23 cellular contexts compared by ENCODE assay signal in the genomic region with DNA sequence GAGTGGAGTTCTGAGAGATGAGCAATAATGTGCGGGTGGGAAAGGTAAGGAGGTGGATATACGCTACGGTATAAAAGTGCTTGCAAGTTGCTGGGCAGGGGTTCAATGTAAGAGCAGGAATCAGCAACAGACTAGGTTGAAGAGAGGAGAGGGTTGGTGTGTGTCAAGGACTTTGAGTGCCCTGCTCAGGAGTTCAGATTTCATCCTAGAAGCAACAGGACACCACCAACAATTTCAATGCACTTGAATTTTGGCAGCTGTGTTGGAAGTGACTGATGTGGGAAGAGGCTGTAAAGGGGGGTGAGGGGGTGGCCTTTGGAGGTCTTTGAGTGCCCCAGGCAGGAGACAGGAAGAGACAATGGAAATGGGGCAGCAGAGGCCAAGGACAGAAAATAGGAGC. TPM values are rescaled to one million over a fixed set of nuclear protein-coding genes. Genes with fewer than 3 reads are reported as not detected.
DNase-seq lines count a peak whose midpoint lies in the region; TF ChIP-seq lines count a peak whose summit lies in the region.
"Had no signal": no experiment of that assay in that cellular context is flagged by ENCODE, and none has a peak within 500 bp of the region (broad histone marks: within the 10 kb centered on the region; RNA-seq: fewer than 3 reads in every experiment).

No MANE protein-coding gene starts in this region.

- TF ChIP-seq POLR2A in thyroid gland (IDR thresholded peaks at IDR 0.05) (no peak), ovary (IDR thresholded peaks at IDR 0.05) (no peak)

- H3K27ac Mint-ChIP-seq in HFFc6 = no peak overlapping the region
- no peak overlapping the region for H3K27ac Mint-ChIP-seq in activated T-cell treated with anti-CD3 and anti-CD28 coated beads, Interleukin-2, amount 50 U/mL, for 24 hours
- H3K27ac Mint-ChIP-seq: activated CD4-positive, alpha-beta T cell treated with anti-CD3 and anti-CD28 coated beads for 36 hours; B cell; nephron; stimulated activated naive CD8-positive, alpha-beta T cell treated with anti-CD3 and anti-CD28 coated beads, Interleukin-15, amount 100 ng/mL, for 72 hours; T-helper 2 cell treated with Interferon-gamma antibody and Interleukin-4, amounts not matched to agents 5 μg/mL and 100 μg/mL, for 36 hours had no signal

- TF ChIP-seq CTCF in thyroid gland (IDR thresholded peaks at IDR 0.05) = no peak
- TF ChIP-seq CTCF in ovary (IDR thresholded peaks at IDR 0.05) = no peak
- TF ChIP-seq CTCF in HFFc6 (IDR thresholded peaks at IDR 0.05) = no peak

- no peaks in the 10 kb centered on the region for H3K27me3 Mint-ChIP-seq in HFFc6 (ENCODE audit: insufficient read depth)
- no peaks in the 10 kb centered on the region for H3K27me3 Mint-ChIP-seq in activated T-cell treated with anti-CD3 and anti-CD28 coated beads, Interleukin-2, amount 50 U/mL, for 24 hours
- H3K27me3 Mint-ChIP-seq: activated CD4-positive, alpha-beta T cell treated with anti-CD3 and anti-CD28 coated beads for 36 hours; stimulated activated naive CD8-positive, alpha-beta T cell treated with anti-CD3 and anti-CD28 coated beads, Interleukin-15, amount 100 ng/mL, for 72 hours had no signal

- no peaks in the 10 kb centered on the region for H3K4me1 Mint-ChIP-seq in HFFc6 (ENCODE audit: low read depth)
- peaks cover 10% of the 10 kb centered on the region for H3K4me1 Mint-ChIP-seq in activated T-cell treated with anti-CD3 and anti-CD28 coated beads, Interleukin-2, amount 50 U/mL, for 24 hours (ENCODE audit: low read depth)
- H3K4me1 Mint-ChIP-seq: B cell had no signal

- DNase-seq in NCI-H2171 treated with DMSO at 0.1 percent for 48 hours (lab: John Stamatoyannopoulos, UW) (peak; percentile 33), NCI-H2171 (lab: John Stamatoyannopoulos, UW) (no peak), NCI-H187 treated with DMSO at 0.1 percent for 48 hours (lab: John Stamatoyannopoulos, UW) (peak; percentile 77), NCI-H510A (lab: John Stamatoyannopoulos, UW) (peak; percentile 77), thyroid gland (peak; percentile 59 to 69), ovary (no peak), HFFc6 (no peak)
- no peak for DNase-seq in activated T-cell treated with anti-CD3 and anti-CD28 coated beads, Interleukin-2, amount 50 U/mL, for 24 hours
- DNase-seq: activated CD8-positive, alpha-beta memory T cell treated with anti-CD3 and anti-CD28 coated beads for 24 hours; activated gamma-delta T cell; mammary epithelial cell; NCI-H226; PC-9; stimulated activated CD4-positive, alpha-beta T cell treated with anti-CD3 and anti-CD28 coated beads, Interleukin-1b, Interleukin-23, amount 100 ng/mL, for 48 hours; stimulated activated CD8-positive, alpha-beta memory T cell treated with anti-CD3 and anti-CD28 coated beads, Interleukin-4, amount 100 ng/mL, for 48 hours had no signal

- H3K27ac ChIP-seq in thyroid gland (peak overlapping the region in 2 of 3 donors; percentile 31 to 42), ovary (no peak overlapping the region)
- H3K27ac ChIP-seq: A549, PC-9 had no signal

- peaks cover 30% of the 10 kb centered on the region for H3K9me3 Mint-ChIP-seq in HFFc6
- peaks cover 3% of the 10 kb centered on the region for H3K9me3 Mint-ChIP-seq in activated T-cell treated with anti-CD3 and anti-CD28 coated beads, Interleukin-2, amount 50 U/mL, for 24 hours
- H3K9me3 Mint-ChIP-seq: nephron; stimulated activated naive CD8-positive, alpha-beta T cell treated with anti-CD3 and anti-CD28 coated beads, Interleukin-15, amount 100 ng/mL, for 72 hours had no signal

- H3K27me3 ChIP-seq in thyroid gland (no peaks in the 10 kb centered on the region), ovary (no peaks in the 10 kb centered on the region)
- H3K27me3 ChIP-seq: hepatocyte had no signal

- H3K4me1 ChIP-seq in thyroid gland (peaks cover 12 to 13% of the 10 kb centered on the region in 2 donors), ovary (ENCODE audit: insufficient read depth) (no peaks in the 10 kb centered on the region)
- H3K4me1 ChIP-seq: A549 had no signal

- WGBS in thyroid gland, 2 donors = 40 to 52% methylated on average over 3 of the region's 3 CpGs
- 94 to 95% (median 94%) methylated on average over 3 of the region's 3 CpGs for WGBS in ovary, 3 donors

- no peak overlapping the region for H3K4me3 ChIP-seq in thyroid gland (replicated peaks in 1 of 3)
- H3K4me3 ChIP-seq in ovary = no peak overlapping the region
- H3K4me3 ChIP-seq: A549, hepatocyte, PC-9, skin epidermis had no signal

- H3K4me3 Mint-ChIP-seq in HFFc6 = no peak overlapping the region
- H3K4me3 Mint-ChIP-seq in activated T-cell treated with anti-CD3 and anti-CD28 coated beads, Interleukin-2, amount 50 U/mL, for 24 hours = no peak overlapping the region
- H3K4me3 Mint-ChIP-seq: activated CD4-positive, alpha-beta T cell treated with anti-CD3 and anti-CD28 coated beads for 36 hours; B cell; nephron; stimulated activated naive CD8-positive, alpha-beta T cell treated with anti-CD3 and anti-CD28 coated beads, Interleukin-15, amount 100 ng/mL, for 72 hours; T-helper 2 cell treated with Interferon-gamma antibody and Interleukin-4, amounts not matched to agents 5 μg/mL and 100 μg/mL, for 36 hours had no signal

- intact Hi-C loops in thyroid gland (cut with DNase I) (no loop called here), ovary (cut with DNase I) (no loop called here)

- no peaks in the 10 kb centered on the region for H3K36me3 ChIP-seq in thyroid gland
- H3K36me3 ChIP-seq in ovary = no peaks in the 10 kb centered on the region

- TF ChIP-seq EP300 in ovary (IDR thresholded peaks at IDR 0.05) = no peak

- H3K36me3 Mint-ChIP-seq in HFFc6 (ENCODE audit: low read depth) = peaks cover 4% of the 10 kb centered on the region; the same call in 1 of the 2 replicates
- H3K36me3 Mint-ChIP-seq in activated T-cell treated with anti-CD3 and anti-CD28 coated beads, Interleukin-2, amount 50 U/mL, for 24 hours (ENCODE audit: low read depth) = no peaks in the 10 kb centered on the region

- no peaks in the 10 kb centered on the region for H3K9me3 ChIP-seq in thyroid gland
- H3K9me3 ChIP-seq in ovary = no peaks in the 10 kb centered on the region
- H3K9me3 ChIP-seq: A549 had no signal

RNA-seq across cellular contexts. Expression of a gene that starts 57.3 kb away (rescaled TPM):
- total RNA-seq in thyroid gland (10 to 100 TPM; 18.5 to 38.4 (median 23.5) TPM), ovary (100 to 1,000 TPM in 1 of 7 donors, 10 to 100 TPM in 6; 20.5 to 131 (median 53.8) TPM)
- 10 to 100 TPM; 21.3 to 37.8 TPM for polyA plus RNA-seq in ovary
- under 1 TPM; 0.29 to 0.51 (median 0.31) TPM for total RNA-seq in HFFc6 (2021; fragmentation: NEBNext Ultra II Directional; extraction: Animal tissue kit (Norgen Biotek cat#: 25700))
- total RNA-seq: B cell, PC-9 had no signal

Comparison
In these comparisons a context has a peak if more than half of its experiments do, and no peak if none do; other contexts are left out.
1. DNase-seq: peak in NCI-H2171 treated with DMSO at 0.1 percent for 48 hours (single experiment), NCI-H187 treated with DMSO at 0.1 percent for 48 hours (single experiment), NCI-H510A (single experiment) and thyroid gland (2 of 2); none in NCI-H2171 (single experiment), ovary (0 of 5), HFFc6 (single experiment) and activated T-cell treated with anti-CD3 and anti-CD28 coated beads, Interleukin-2, amount 50 U/mL, for 24 hours (single experiment).
2. H3K27ac ChIP-seq: peak in thyroid gland (2 of 3); none in ovary (0 of 2).
3. RNA of a gene that starts 57.3 kb away (total RNA-seq): 20.5 to 131 TPM in ovary and 18.5 to 38.4 TPM in thyroid gland; 0.29 to 0.51 TPM in HFFc6; every median in the first group is over 10 times any median in the second.